ENCODE assay signal across 9 cellular contexts in genomic region chr4:138981930-138982390, GRCh38. TPM values are rescaled to one million over a fixed set of nuclear protein-coding genes. Genes with fewer than 3 reads are reported as not detected.
DNase-seq lines count a peak whose midpoint lies in the region; ATAC-seq and TF ChIP-seq lines count a peak whose summit lies in the region.
"Had no signal": no experiment of that assay in that cellular context is flagged by ENCODE, and none has a peak within 500 bp of the region (broad histone marks: within the 10 kb centered on the region; RNA-seq: fewer than 3 reads in every experiment).

No MANE protein-coding gene starts in this region.

- H3K36me3 ChIP-seq in fibroblast of lung (ENCODE audit: control insufficient read depth, insufficient read depth, low read length) (no peaks in the 10 kb centered on the region), ovary (no peaks in the 10 kb centered on the region)

- no peak overlapping the region for H3K9ac ChIP-seq in fibroblast of lung (ENCODE audit: insufficient read depth, low read length)

- peak; percentile 77 for TF ChIP-seq EP300 in ovary (IDR thresholded peaks at IDR 0.05)

- H3K27ac ChIP-seq in fibroblast of lung (ENCODE audit: insufficient read depth, low read length): no peak overlapping the region
- peak overlapping the region; percentile 10 to 17 for H3K27ac ChIP-seq in ovary

- 20 to 30% (median 28%) methylated on average over 4 of the region's 4 CpGs for WGBS in ovary, 3 donors

- peak overlapping the region; percentile 10 for H3K4me2 ChIP-seq in fibroblast of lung (ENCODE audit: extremely low read depth, insufficient read depth, low read length)

- no peaks in the 10 kb centered on the region for H3K27me3 ChIP-seq in fibroblast of lung (ENCODE audit: control insufficient read depth, insufficient read depth, low read length)
- H3K27me3 ChIP-seq in ovary: no peaks in the 10 kb centered on the region

- H3K4me1 Mint-ChIP-seq in endothelial cell (ENCODE audit: unreplicated experiment): peaks cover 6% of the 10 kb centered on the region

- TF ChIP-seq CTCF in fibroblast of lung (conservative IDR thresholded peaks at IDR 0.05 in 1 of 2, IDR thresholded peaks at IDR 0.05 in 1 of 2; ENCODE audit: low read depth in 1 of 2, low read length in 2 of 2): peak; percentile 35 to 59
- TF ChIP-seq CTCF in ovary (IDR thresholded peaks at IDR 0.05): peak in 1 of 3 donors; percentile 11
- no peak for TF ChIP-seq CTCF in endothelial cell (IDR thresholded peaks at IDR 0.05; ENCODE audit: unreplicated experiment)

- H3K4me1 ChIP-seq in fibroblast of lung (ENCODE audit: control insufficient read depth, extremely low read depth, insufficient read depth, low read length) (peaks cover 2% of the 10 kb centered on the region), ovary (ENCODE audit: insufficient read depth) (no peaks in the 10 kb centered on the region)

- H3K4me3 ChIP-seq in fibroblast of lung (replicated peaks in 1 of 4; ENCODE audit: control extremely low read depth in 1 of 4, insufficient read depth in 1 of 4, low read depth in 3 of 4, low read length in 4 of 4) (no peak overlapping the region), ovary (no peak overlapping the region)

- H3K9me3 Mint-ChIP-seq in endothelial cell (ENCODE audit: unreplicated experiment): no peaks in the 10 kb centered on the region

- H4K20me1 ChIP-seq in fibroblast of lung (ENCODE audit: control insufficient read depth, extremely low read depth, insufficient read depth, low read length): no peaks in the 10 kb centered on the region

- H3K9me3 ChIP-seq in fibroblast of lung (ENCODE audit: control insufficient read depth, insufficient read depth, low read depth, low read length) (no peaks in the 10 kb centered on the region), ovary (no peaks in the 10 kb centered on the region)

- ATAC-seq in HG03469 (IDR thresholded peaks at IDR 0.05; ENCODE audit: unreplicated experiment): no peak

- no peak overlapping the region for H3K27ac Mint-ChIP-seq in endothelial cell (ENCODE audit: unreplicated experiment)

- no peaks in the 10 kb centered on the region for H3K36me3 Mint-ChIP-seq in endothelial cell (ENCODE audit: low read depth, unreplicated experiment)

- DNase-seq in CD1c-positive myeloid dendritic cell (ENCODE audit: extremely low spot score) (peak; percentile 70), NOMO-1 treated with DMSO at 0.1 percent for 48 hours (lab: John Stamatoyannopoulos, UW; ENCODE audit: unreplicated experiment) (peak; percentile 85), fibroblast of lung (ENCODE audit: low read depth in 2 of 2) (peak; percentile 30 to 95), ovary (peak in 1 of 5 donors; percentile 55), endothelial cell (ENCODE audit: low spot score) (no peak), D341Med (ENCODE audit: low spot score) (no peak)
- DNase-seq in activated CD8-positive, alpha-beta memory T cell treated with anti-CD3 and anti-CD28 coated beads, Interleukin-2, amount 50 U/mL, for 4 hours: no peak
- DNase-seq: NCI-H1105 had no signal

- no peaks in the 10 kb centered on the region for H3K79me2 ChIP-seq in fibroblast of lung (ENCODE audit: control insufficient read depth, insufficient read depth, low read length)

- TF ChIP-seq POLR2A in ovary (IDR thresholded peaks at IDR 0.05): no peak

- H3K4me3 Mint-ChIP-seq in endothelial cell (ENCODE audit: unreplicated experiment): no peak overlapping the region

- H3K27me3 Mint-ChIP-seq in endothelial cell (ENCODE audit: unreplicated experiment): peaks cover 3% of the 10 kb centered on the region

- no peak overlapping the region for H2AFZ ChIP-seq in fibroblast of lung (ENCODE audit: low read length)

- intact Hi-C loops in ovary (cut with DNase I): no loop called here

RNA-seq across cellular contexts. Expression of gene NOCT, which starts 33.6 kb away (rescaled TPM):
- total RNA-seq in fibroblast of lung (9.8 and 13.2 TPM in 2 replicates), ovary (1 to 10 TPM in 6 of 7 donors, under 1 TPM in 1; 0.97 to 5.9 (median 1.8) TPM), endothelial cell (ENCODE audit: unreplicated experiment) (9.3 TPM)
- polyA plus RNA-seq in fibroblast of lung (6.4 and 9.2 TPM in 2 replicates), ovary (1 to 10 TPM in 1 of 2 donors, under 1 TPM in 1; 0.54 to 2.5 TPM)
- polyA plus RNA-seq in fibroblast of lung (2012): 6.7 and 9.1 TPM in 2 replicates
- 34.9 and 46.3 TPM in 2 replicates for polyA minus RNA-seq in fibroblast of lung (ENCODE audit: low replicate concordance)

Comparison
In these comparisons a context has a peak if more than half of its experiments do, and no peak if none do; other contexts are left out.
1. DNase-seq: peak in CD1c-positive myeloid dendritic cell (single experiment), NOMO-1 treated with DMSO at 0.1 percent for 48 hours (single experiment) and fibroblast of lung (2 of 2); none in endothelial cell (single experiment), D341Med (single experiment) and activated CD8-positive, alpha-beta memory T cell treated with anti-CD3 and anti-CD28 coated beads, Interleukin-2, amount 50 U/mL, for 4 hours (single experiment).